In genomic region chr11:5575159-5575558, GRCh38 we compare ENCODE assay signal across 2 cellular contexts.
TF ChIP-seq lines count a peak whose summit lies in the region.

No MANE protein-coding gene starts in this region.

TF ChIP-seq in GM23338, 12 proteins besides CTCF, POLR2A, EP300 and RAD21:
- no peak for TF ChIP-seq ZNF331 (CRISPR knock-in tag; IDR thresholded peaks at IDR 0.05; ENCODE audit: low read depth)

TF ChIP-seq in neural cell, 6 proteins besides CTCF, POLR2A, EP300 and RAD21:
- no peak for TF ChIP-seq MXI1 (conservative IDR thresholded peaks at IDR 0.05; ENCODE audit: poor library complexity, severe bottlenecking)
- TF ChIP-seq REST (IDR thresholded peaks at IDR 0.05; ENCODE audit: borderline replicate concordance), result no peak
- no peak for TF ChIP-seq EZH2 (IDR thresholded peaks at IDR 0.05; ENCODE audit: borderline replicate concordance, insufficient read depth, low read length, poor library complexity, severe bottlenecking)
